8 cellular contexts compared by ENCODE assay signal in genomic region chr2:202965810-202966454, GRCh38. TPM values are rescaled to one million over a fixed set of nuclear protein-coding genes. Genes with fewer than 3 reads are reported as not detected.
DNase-seq lines count a peak whose midpoint lies in the region; ATAC-seq, FAIRE-seq and TF ChIP-seq lines count a peak whose summit lies in the region.

No MANE protein-coding gene starts in this region.

- TF ChIP-seq CTCF in GM06990 (IDR thresholded peaks at IDR 0.05; ENCODE audit: insufficient read depth, low read length, poor library complexity, severe bottlenecking) (no peak), bronchial epithelial cell (IDR thresholded peaks at IDR 0.05; ENCODE audit: insufficient read depth, low read length, severe bottlenecking) (no peak)

- ATAC-seq in GM21529 (IDR thresholded peaks at IDR 0.05; ENCODE audit: unreplicated experiment) (peak; percentile 89), HG02840 (IDR thresholded peaks at IDR 0.05; ENCODE audit: low FRiP score, unreplicated experiment) (no peak)

- H3K4me3 ChIP-seq in GM06990 (replicated peaks; ENCODE audit: low read depth, low read length), result no peak overlapping the region
- H3K4me3 ChIP-seq in bronchial epithelial cell (ENCODE audit: low read depth, low read length), result no peak overlapping the region

- no peaks in the 10 kb centered on the region for H3K27me3 ChIP-seq in GM06990 (replicated peaks; ENCODE audit: control insufficient read depth, insufficient read depth, low read length)
- no peaks in the 10 kb centered on the region for H3K27me3 ChIP-seq in bronchial epithelial cell (ENCODE audit: control insufficient read depth, insufficient read depth, low read length)

- FAIRE-seq in bronchial epithelial cell (lab: Jason Lieb, UNC), result no peak

- DNase-seq in GM06990 (ENCODE audit: extremely low read depth, insufficient read length), result peak; percentile 51
- peak; percentile 26 for DNase-seq in M059J (ENCODE audit: low read depth)
- peak; percentile 39 for DNase-seq in bronchial epithelial cell (ENCODE audit: low read depth)
- DNase-seq in putamen (ENCODE audit: low spot score), result peak; percentile 2
- no peak for DNase-seq in NCI-H2107 treated with DMSO at 0.1 percent for 48 hours (lab: John Stamatoyannopoulos, UW; ENCODE audit: unreplicated experiment)
- DNase-seq in LoVo (ENCODE audit: low spot score), result no peak

- H3K36me3 ChIP-seq in GM06990 (ENCODE audit: control insufficient read depth, insufficient read depth, low read length), result no peaks in the 10 kb centered on the region; the same call in 1 of the 2 replicates
- H3K36me3 ChIP-seq in bronchial epithelial cell (ENCODE audit: control insufficient read depth, insufficient read depth, low read length), result no peaks in the 10 kb centered on the region

RNA-seq across cellular contexts. Expression of gene NBEAL1, which starts 48.7 kb away (rescaled TPM):
- 5.9 and 6.9 TPM in 2 replicates for total RNA-seq in M059J (2014; rRNA removed; shearing (Covaris generic))
- total RNA-seq in bronchial epithelial cell, result 35.6 and 42.6 TPM in 2 replicates

RNA-seq across cellular contexts. Expression of gene CARF, which starts 53.9 kb away (rescaled TPM):
- 1.3 and 3.0 TPM in 2 replicates for total RNA-seq in M059J (2014; rRNA removed; shearing (Covaris generic))
- total RNA-seq in bronchial epithelial cell, result 2.4 and 3.2 TPM in 2 replicates

RNA-seq across cellular contexts. Expression of gene WDR12, which starts 54.5 kb away (rescaled TPM):
- total RNA-seq in M059J (2014; rRNA removed; shearing (Covaris generic)), result 18.9 and 33.0 TPM in 2 replicates
- total RNA-seq in bronchial epithelial cell, result 19.5 and 55.0 TPM in 2 replicates

Comparison
In these comparisons a context has a peak if more than half of its experiments do, and no peak if none do; other contexts are left out.
1. DNase-seq: peak in GM06990 (single experiment), M059J (single experiment), bronchial epithelial cell (single experiment) and putamen (single experiment); none in NCI-H2107 treated with DMSO at 0.1 percent for 48 hours (single experiment) and LoVo (single experiment).